16 cellular contexts compared by ENCODE assay signal in the genomic region with DNA sequence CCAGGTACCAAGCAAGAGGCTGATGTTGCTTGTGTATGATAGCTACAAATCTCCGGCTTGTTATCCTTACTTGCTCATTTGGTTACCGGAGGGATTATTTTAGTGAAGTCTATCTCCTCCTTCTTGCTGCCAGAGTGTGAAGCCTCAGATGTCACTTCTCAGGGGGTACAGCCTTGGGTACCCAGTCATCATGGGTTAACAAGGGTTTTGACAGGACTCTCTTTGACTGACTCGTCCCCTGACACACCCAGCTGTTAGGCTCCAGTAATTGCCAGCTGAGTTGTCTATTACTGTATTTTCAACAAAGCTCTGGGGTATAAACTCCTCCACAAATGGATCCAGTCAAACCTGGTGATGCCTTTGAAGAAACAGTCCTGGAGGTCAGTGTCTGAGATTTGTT. TPM values are rescaled to one million over a fixed set of nuclear protein-coding genes. Genes with fewer than 3 reads are reported as not detected.
"Had no signal": no experiment of that assay in that cellular context is flagged by ENCODE, and none has a peak within 500 bp of the region (broad histone marks: within the 10 kb centered on the region; RNA-seq: fewer than 3 reads in every experiment).

No MANE protein-coding gene starts in this region.

- H3K4me3 Mint-ChIP-seq: brain, WTC11 had no signal

- H3K36me3 Mint-ChIP-seq: brain, WTC11 had no signal

- H3K9me3 ChIP-seq: SJSA1, transverse colon had no signal

- H3K27ac Mint-ChIP-seq: brain, WTC11 had no signal

- ATAC-seq: WTC11 had no signal

- DNase-seq: activated CD4-positive, alpha-beta T cell treated with anti-CD3 and anti-CD28 coated beads, Interleukin-2, amount 50 U/mL, for 1 hour; activated naive CD4-positive, alpha-beta T cell treated with Interleukin-2 at 50 U/mL for 16 hours; activated T-cell treated with anti-CD3 and anti-CD28 coated beads, Interleukin-2, amount 50 U/mL, for 48 hours; amniotic stem cell; effector memory CD4-positive, alpha-beta T cell; hippocampal formation; kidney glomerular epithelial cell; substantia nigra; SW 1271; transverse colon had no signal

RNA-seq across cellular contexts. Expression of gene NPAS4, which starts 34.0 kb away (rescaled TPM):
- total RNA-seq: epithelial cell of proximal tubule, liver, mesenteric fat pad had no signal
